ENCODE assay signal across 26 cellular contexts in genomic region chr16:2712063-2712441, GRCh38.
"Had no signal": no experiment of that assay in that cellular context is flagged by ENCODE, and none has a peak within 500 bp of the region (broad histone marks: within the 10 kb centered on the region; RNA-seq: fewer than 3 reads in every experiment).

No MANE protein-coding gene starts in this region.

- ATAC-seq: activated CD8-positive, alpha-beta memory T cell treated with anti-CD3 and anti-CD28 coated beads, Interleukin-2, amount 10 ng/mL, durations not matched to agents 7 days and 5 days had no signal

- DNase-seq: activated B cell treated with CpG ODN at 0.5 μM for 24 hours; activated CD4-positive, alpha-beta T cell treated with anti-CD3 and anti-CD28 coated beads for 1 hour; activated CD4-positive, alpha-beta T cell treated with anti-CD3 and anti-CD28 coated beads, Interleukin-2, amount 10 ng/mL, durations not matched to agents 24 days and 14 days; activated CD4-positive, alpha-beta T cell treated with anti-CD3 and anti-CD28 coated beads, Interleukin-2, amount 50 U/mL, for 48 hours; activated CD8-positive, alpha-beta memory T cell treated with anti-CD3 and anti-CD28 coated beads, Interleukin-2, amount 10 ng/mL, durations not matched to agents 7 days and 5 days; activated effector memory CD4-positive, alpha-beta T cell treated with anti-CD3 and anti-CD28 coated beads, Interleukin-2, amount 50 U/mL, for 16 hours; activated naive CD4-positive, alpha-beta T cell treated with Interleukin-2 at 50 U/mL for 16 hours; activated T-cell treated with anti-CD3 and anti-CD28 coated beads, Interleukin-2, amount 50 U/mL, for 24 hours; amygdala; brain microvascular endothelial cell; Karpas-422; NCI-H1105 treated with DMSO at 0.1 percent for 48 hours; NCI-H1436 treated with DMSO at 0.1 percent for 48 hours; NCI-H1930; NCI-H2171; NCI-H226; NCI-H526 treated with DMSO at 0.1 percent for 48 hours; NCI-H82; SHP77 treated with DMSO at 0.1 percent for 48 hours; T1000 had no signal

- H3K27ac ChIP-seq: brain microvascular endothelial cell, cardiac muscle cell had no signal

- H3K9me3 Mint-ChIP-seq: activated B cell treated with CpG ODN at 0.5 μM for 24 hours; activated CD4-positive, alpha-beta T cell treated with anti-CD3 and anti-CD28 coated beads, Interleukin-2, amount 10 ng/mL, durations not matched to agents 24 days and 14 days; activated T-cell treated with anti-CD3 and anti-CD28 coated beads, Interleukin-2, amount 50 U/mL, for 24 hours; activated T-helper 1 cell treated with anti-CD3 and anti-CD28 coated beads, Interleukin-12 subunit alpha, Interleukin-12 subunit beta, Interleukin-2, Interleukin-4 antibody, amounts not matched to agents 30 ng/mL and 10 ng/mL and 1 ng/mL, durations not matched to agents 14 hours and 24 hours and 36 hours; T-helper 1 cell treated with Interleukin-12 subunit alpha and Interleukin-12 subunit beta and Interleukin-4 antibody, amounts not matched to agents 30 μg/mL and 1 μg/mL, for 36 hours had no signal

- H3K27ac Mint-ChIP-seq: activated B cell treated with CpG ODN at 0.5 μM for 24 hours; activated CD4-positive, alpha-beta T cell treated with anti-CD3 and anti-CD28 coated beads, Interleukin-2, amount 10 ng/mL, durations not matched to agents 24 days and 14 days; activated CD8-positive, alpha-beta memory T cell treated with anti-CD3 and anti-CD28 coated beads, Interleukin-2, amount 10 ng/mL, durations not matched to agents 7 days and 5 days; activated naive CD8-positive, alpha-beta T cell; activated T-cell treated with anti-CD3 and anti-CD28 coated beads, Interleukin-2, amount 50 U/mL, for 24 hours; activated T-helper 1 cell treated with anti-CD3 and anti-CD28 coated beads, Interleukin-12 subunit alpha, Interleukin-12 subunit beta, Interleukin-2, Interleukin-4 antibody, amounts not matched to agents 30 ng/mL and 10 ng/mL and 1 ng/mL, durations not matched to agents 14 hours and 24 hours and 36 hours; T-helper 1 cell treated with Interleukin-12 subunit alpha and Interleukin-12 subunit beta and Interleukin-4 antibody, amounts not matched to agents 30 μg/mL and 1 μg/mL, for 36 hours had no signal

- FAIRE-seq: RCC 7860, TTC549 had no signal

- H3K27me3 Mint-ChIP-seq: activated CD8-positive, alpha-beta memory T cell treated with anti-CD3 and anti-CD28 coated beads, Interleukin-2, amount 10 ng/mL, durations not matched to agents 7 days and 5 days; activated naive CD8-positive, alpha-beta T cell had no signal

- H3K4me3 ChIP-seq: cardiac muscle cell had no signal

- H3K36me3 Mint-ChIP-seq: activated naive CD8-positive, alpha-beta T cell had no signal

- H3K27me3 ChIP-seq: brain microvascular endothelial cell, cardiac muscle cell had no signal

- H3K4me3 Mint-ChIP-seq: activated B cell treated with CpG ODN at 0.5 μM for 24 hours; activated CD4-positive, alpha-beta T cell treated with anti-CD3 and anti-CD28 coated beads, Interleukin-2, amount 10 ng/mL, durations not matched to agents 24 days and 14 days; activated CD8-positive, alpha-beta memory T cell treated with anti-CD3 and anti-CD28 coated beads, Interleukin-2, amount 10 ng/mL, durations not matched to agents 7 days and 5 days; activated naive CD8-positive, alpha-beta T cell; activated T-cell treated with anti-CD3 and anti-CD28 coated beads, Interleukin-2, amount 50 U/mL, for 24 hours; activated T-helper 1 cell treated with anti-CD3 and anti-CD28 coated beads, Interleukin-12 subunit alpha, Interleukin-12 subunit beta, Interleukin-2, Interleukin-4 antibody, amounts not matched to agents 30 ng/mL and 10 ng/mL and 1 ng/mL, durations not matched to agents 14 hours and 24 hours and 36 hours; T-helper 1 cell treated with Interleukin-12 subunit alpha and Interleukin-12 subunit beta and Interleukin-4 antibody, amounts not matched to agents 30 μg/mL and 1 μg/mL, for 36 hours had no signal
